In genomic region chr1:171644805-171645483, GRCh38 we compare ENCODE assay signal across 9 cellular contexts. TPM values are rescaled to one million over a fixed set of nuclear protein-coding genes. Genes with fewer than 3 reads are reported as not detected.
DNase-seq lines count a peak whose midpoint lies in the region; ATAC-seq and TF ChIP-seq lines count a peak whose summit lies in the region.
"Had no signal": no experiment of that assay in that cellular context is flagged by ENCODE, and none has a peak within 500 bp of the region (broad histone marks: within the 10 kb centered on the region; RNA-seq: fewer than 3 reads in every experiment).

No MANE protein-coding gene starts in this region.

- no peak overlapping the region for H3K4me3 ChIP-seq in GM12864 (ENCODE audit: low read depth, low read length)

- DNase-seq in GM12864 (ENCODE audit: low read depth), result peak; percentile 52
- DNase-seq in NCI-H460 (ENCODE audit: extremely low read depth, low read depth), result peak; percentile 91
- DNase-seq in chondrocyte (ENCODE audit: low spot score), result no peak
- DNase-seq in left kidney (ENCODE audit: low read depth, low spot score), result peak; percentile 95
- peak; percentile 57 to 69 for DNase-seq in stimulated activated CD4-positive, alpha-beta T cell treated with anti-CD3 and anti-CD28 coated beads, Interleukin-2, amount 100 ng/mL, for 48 hours

- H3K27ac Mint-ChIP-seq in chondrocyte (ENCODE audit: unreplicated experiment), result no peak overlapping the region
- H3K27ac Mint-ChIP-seq: stimulated activated naive CD8-positive, alpha-beta T cell treated with anti-CD3 and anti-CD28 coated beads, Interleukin-15, Interleukin-2, amounts not matched to agents 100 ng/mL and 50 ng/mL, for 24 hours had no signal

- H3K36me3 Mint-ChIP-seq in chondrocyte (ENCODE audit: low read depth), result no peaks in the 10 kb centered on the region

- peak overlapping the region; percentile 17 for H3K4me3 Mint-ChIP-seq in chondrocyte (ENCODE audit: unreplicated experiment)
- H3K4me3 Mint-ChIP-seq: stimulated activated naive CD8-positive, alpha-beta T cell treated with anti-CD3 and anti-CD28 coated beads, Interleukin-15, Interleukin-2, amounts not matched to agents 100 ng/mL and 50 ng/mL, for 24 hours had no signal

- peaks cover 2% of the 10 kb centered on the region for H3K27me3 Mint-ChIP-seq in chondrocyte (ENCODE audit: low read depth)

- peaks cover 5% of the 10 kb centered on the region for H3K4me1 Mint-ChIP-seq in chondrocyte (ENCODE audit: low read depth)

- TF ChIP-seq CTCF in GM12864 (IDR thresholded peaks at IDR 0.05; ENCODE audit: low read depth, low read length, missing control alignments), result peak; percentile 90
- TF ChIP-seq CTCF in chondrocyte (IDR thresholded peaks at IDR 0.05), result peak; percentile 90

- ATAC-seq in HG03175 (IDR thresholded peaks at IDR 0.05; ENCODE audit: unreplicated experiment) (peak; percentile 65), GM18870 (IDR thresholded peaks at IDR 0.05; ENCODE audit: unreplicated experiment) (no peak)
- ATAC-seq in activated CD4-positive, CD25-positive, alpha-beta regulatory T cell treated with anti-CD3 and anti-CD28 coated beads, Interleukin-2, amount 50 U/mL, for 24 hours, result peak; percentile 64 to 71

- H3K9me3 Mint-ChIP-seq in chondrocyte (ENCODE audit: low read depth), result no peaks in the 10 kb centered on the region
- H3K9me3 Mint-ChIP-seq: stimulated activated naive CD8-positive, alpha-beta T cell treated with anti-CD3 and anti-CD28 coated beads, Interleukin-15, Interleukin-2, amounts not matched to agents 100 ng/mL and 50 ng/mL, for 24 hours had no signal

RNA-seq across cellular contexts. Expression of gene MYOC, which starts 7.5 kb away (rescaled TPM):
- total RNA-seq in NCI-H460 (2014; rRNA removed; shearing (Covaris generic)), result not detected in 2 replicates
- not detected in 2 replicates for polyA plus RNA-seq in NCI-H460 (2014; cell fraction: nucleus; rRNA removed)
- not detected in 3 replicates for total RNA-seq in chondrocyte

RNA-seq across cellular contexts. Expression of gene MYOCOS, which starts 22.9 kb away (rescaled TPM):
- not detected in 2 replicates for total RNA-seq in NCI-H460 (2014; rRNA removed; shearing (Covaris generic))
- not detected in 2 replicates for polyA plus RNA-seq in NCI-H460 (2014; cell fraction: nucleus; rRNA removed)
- 0.12 to 0.27 TPM in 2 of 3 replicates, not detected in the other for total RNA-seq in chondrocyte
